1 cellular context compared by ENCODE assay signal in the genomic region with DNA sequence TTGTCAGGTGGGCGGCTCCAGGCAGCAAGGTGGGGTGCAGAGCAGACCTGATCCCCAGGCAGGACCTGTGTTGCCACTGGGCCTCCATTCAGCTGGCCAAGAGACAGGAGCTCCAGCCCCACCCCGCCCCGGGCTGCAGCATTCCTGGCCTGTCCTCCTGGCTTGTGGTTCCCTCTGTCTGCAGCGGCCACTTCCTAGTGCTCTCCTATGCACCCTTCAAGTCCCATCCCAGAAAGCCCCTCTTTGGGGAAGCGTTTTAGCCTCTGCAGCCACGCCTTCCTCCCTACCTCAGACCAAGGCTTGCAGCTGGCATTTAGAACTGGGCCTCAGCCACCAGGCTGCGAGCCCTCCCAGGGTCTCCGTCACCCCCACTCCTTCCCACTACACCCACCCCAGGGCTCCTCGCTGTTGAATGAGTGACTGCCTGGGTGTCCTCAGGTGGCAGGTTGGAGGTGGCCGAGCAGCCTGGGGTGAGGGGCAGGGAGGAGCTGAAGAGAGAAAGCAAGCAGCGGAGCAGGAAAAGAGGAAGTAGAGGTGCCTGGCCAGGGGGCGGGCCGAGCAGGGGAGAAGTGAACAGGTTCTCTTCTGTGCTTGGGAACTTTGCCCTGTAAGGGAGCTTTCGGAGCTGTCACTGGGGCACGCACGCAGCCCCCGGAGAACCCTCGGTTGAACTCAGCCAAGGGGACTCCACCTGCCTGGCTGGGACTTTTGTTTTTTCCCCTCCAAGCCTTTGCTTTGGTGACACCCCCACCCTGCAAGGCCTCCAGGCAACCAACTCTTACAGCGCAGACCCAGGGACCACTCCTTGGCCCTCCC.
A peak's percentile ranks its signal among the peaks of the same experiment; 100 is the strongest.
TF ChIP-seq lines count a peak whose summit lies in the region.

No MANE protein-coding gene starts in this region.

TF ChIP-seq in HepG2, 621 proteins besides CTCF, POLR2A, EP300 and RAD21 (continued from another document and continues in another):
- TF ChIP-seq KIAA2018 (CRISPR knock-in tag; IDR thresholded peaks at IDR 0.05; ENCODE audit: borderline replicate concordance) (no peak), XRCC5 (optimal IDR thresholded peaks at IDR 0.05; ENCODE audit: low read length) (peak; percentile 60), MTA3 (CRISPR knock-in tag; IDR thresholded peaks at IDR 0.05) (no peak), LCORL (IDR thresholded peaks at IDR 0.05) (no peak), LCORL (CRISPR knock-in tag; IDR thresholded peaks at IDR 0.05) (peak; percentile 45; the same call in 1 of the 2 replicates), KLF12 (CRISPR knock-in tag; IDR thresholded peaks at IDR 0.05; ENCODE audit: borderline replicate concordance) (peak; percentile 60; the same call in 1 of the 2 replicates), BCL6 (CRISPR knock-in tag; IDR thresholded peaks at IDR 0.05) (no peak; the same call in 1 of the 2 replicates), BRCA1 (CRISPR knock-in tag; IDR thresholded peaks at IDR 0.05) (no peak), ERF (CRISPR knock-in tag; IDR thresholded peaks at IDR 0.05) (peak; percentile 79), CBX1 (IDR thresholded peaks at IDR 0.05; ENCODE audit: low read depth) (no peak), SIX1 (CRISPR knock-in tag; IDR thresholded peaks at IDR 0.05; ENCODE audit: borderline replicate concordance) (no peak), HOXA3 (CRISPR knock-in tag; IDR thresholded peaks at IDR 0.05) (peak; percentile 44; the same call in 1 of the 2 replicates), KDM4B (CRISPR knock-in tag; IDR thresholded peaks at IDR 0.05) (no peak), HOXA9 (CRISPR knock-in tag; IDR thresholded peaks at IDR 0.05; ENCODE audit: borderline replicate concordance) (no peak), ZNF235 (CRISPR knock-in tag; IDR thresholded peaks at IDR 0.05; ENCODE audit: borderline replicate concordance) (0 out of 2 replicates have a peak, but pooled peaks have one; percentile 70), FOSL1 (CRISPR knock-in tag; IDR thresholded peaks at IDR 0.05; ENCODE audit: borderline replicate concordance) (no peak), ZNF503 (CRISPR knock-in tag; IDR thresholded peaks at IDR 0.05) (no peak), ZNF674 (CRISPR knock-in tag; IDR thresholded peaks at IDR 0.05; ENCODE audit: low read depth) (no peak), MLLT10 (CRISPR knock-in tag; IDR thresholded peaks at IDR 0.05) (no peak), USF2 (IDR thresholded peaks at IDR 0.05; ENCODE audit: low read depth, low read length) (no peak), USF2 (CRISPR knock-in tag; IDR thresholded peaks at IDR 0.05; ENCODE audit: borderline replicate concordance) (no peak), ZNF138 (CRISPR knock-in tag; IDR thresholded peaks at IDR 0.05; ENCODE audit: low read depth) (no peak), MED13 (CRISPR knock-in tag; IDR thresholded peaks at IDR 0.05) (no peak), ZNF609 (CRISPR knock-in tag; IDR thresholded peaks at IDR 0.05; ENCODE audit: borderline replicate concordance) (no peak), ZNF570 (CRISPR knock-in tag; IDR thresholded peaks at IDR 0.05; ENCODE audit: borderline replicate concordance) (no peak)
- TF ChIP-seq, protein P1, sequence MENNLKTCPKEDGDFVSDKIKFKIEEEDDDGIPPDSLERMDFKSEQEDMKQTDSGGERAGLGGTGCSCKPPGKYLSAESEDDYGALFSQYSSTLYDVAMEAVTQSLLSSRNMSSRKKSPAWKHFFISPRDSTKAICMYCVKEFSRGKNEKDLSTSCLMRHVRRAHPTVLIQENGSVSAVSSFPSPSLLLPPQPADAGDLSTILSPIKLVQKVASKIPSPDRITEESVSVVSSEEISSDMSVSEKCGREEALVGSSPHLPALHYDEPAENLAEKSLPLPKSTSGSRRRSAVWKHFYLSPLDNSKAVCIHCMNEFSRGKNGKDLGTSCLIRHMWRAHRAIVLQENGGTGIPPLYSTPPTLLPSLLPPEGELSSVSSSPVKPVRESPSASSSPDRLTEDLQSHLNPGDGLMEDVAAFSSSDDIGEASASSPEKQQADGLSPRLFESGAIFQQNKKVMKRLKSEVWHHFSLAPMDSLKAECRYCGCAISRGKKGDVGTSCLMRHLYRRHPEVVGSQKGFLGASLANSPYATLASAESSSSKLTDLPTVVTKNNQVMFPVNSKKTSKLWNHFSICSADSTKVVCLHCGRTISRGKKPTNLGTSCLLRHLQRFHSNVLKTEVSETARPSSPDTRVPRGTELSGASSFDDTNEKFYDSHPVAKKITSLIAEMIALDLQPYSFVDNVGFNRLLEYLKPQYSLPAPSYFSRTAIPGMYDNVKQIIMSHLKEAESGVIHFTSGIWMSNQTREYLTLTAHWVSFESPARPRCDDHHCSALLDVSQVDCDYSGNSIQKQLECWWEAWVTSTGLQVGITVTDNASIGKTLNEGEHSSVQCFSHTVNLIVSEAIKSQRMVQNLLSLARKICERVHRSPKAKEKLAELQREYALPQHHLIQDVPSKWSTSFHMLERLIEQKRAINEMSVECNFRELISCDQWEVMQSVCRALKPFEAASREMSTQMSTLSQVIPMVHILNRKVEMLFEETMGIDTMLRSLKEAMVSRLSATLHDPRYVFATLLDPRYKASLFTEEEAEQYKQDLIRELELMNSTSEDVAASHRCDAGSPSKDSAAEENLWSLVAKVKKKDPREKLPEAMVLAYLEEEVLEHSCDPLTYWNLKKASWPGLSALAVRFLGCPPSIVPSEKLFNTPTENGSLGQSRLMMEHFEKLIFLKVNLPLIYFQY (CRISPR knock-in tag; IDR thresholded peaks at IDR 0.05; ENCODE audit: borderline replicate concordance), result no peak
- TF ChIP-seq, protein P2, sequence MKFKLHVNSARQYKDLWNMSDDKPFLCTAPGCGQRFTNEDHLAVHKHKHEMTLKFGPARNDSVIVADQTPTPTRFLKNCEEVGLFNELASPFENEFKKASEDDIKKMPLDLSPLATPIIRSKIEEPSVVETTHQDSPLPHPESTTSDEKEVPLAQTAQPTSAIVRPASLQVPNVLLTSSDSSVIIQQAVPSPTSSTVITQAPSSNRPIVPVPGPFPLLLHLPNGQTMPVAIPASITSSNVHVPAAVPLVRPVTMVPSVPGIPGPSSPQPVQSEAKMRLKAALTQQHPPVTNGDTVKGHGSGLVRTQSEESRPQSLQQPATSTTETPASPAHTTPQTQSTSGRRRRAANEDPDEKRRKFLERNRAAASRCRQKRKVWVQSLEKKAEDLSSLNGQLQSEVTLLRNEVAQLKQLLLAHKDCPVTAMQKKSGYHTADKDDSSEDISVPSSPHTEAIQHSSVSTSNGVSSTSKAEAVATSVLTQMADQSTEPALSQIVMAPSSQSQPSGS (CRISPR knock-in tag; IDR thresholded peaks at IDR 0.05), result no peak
- TF ChIP-seq, protein P3, sequence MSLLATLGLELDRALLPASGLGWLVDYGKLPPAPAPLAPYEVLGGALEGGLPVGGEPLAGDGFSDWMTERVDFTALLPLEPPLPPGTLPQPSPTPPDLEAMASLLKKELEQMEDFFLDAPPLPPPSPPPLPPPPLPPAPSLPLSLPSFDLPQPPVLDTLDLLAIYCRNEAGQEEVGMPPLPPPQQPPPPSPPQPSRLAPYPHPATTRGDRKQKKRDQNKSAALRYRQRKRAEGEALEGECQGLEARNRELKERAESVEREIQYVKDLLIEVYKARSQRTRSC (CRISPR knock-in tag; IDR thresholded peaks at IDR 0.05; ENCODE audit: low read depth), result no peak
